14 cellular contexts compared by ENCODE assay signal in genomic region chr1:205735218-205735617, GRCh38. TPM values are rescaled to one million over a fixed set of nuclear protein-coding genes. Genes with fewer than 3 reads are reported as not detected.
DNase-seq lines count a peak whose midpoint lies in the region; ATAC-seq and TF ChIP-seq lines count a peak whose summit lies in the region.
"Had no signal": no experiment of that assay in that cellular context is flagged by ENCODE, and none has a peak within 500 bp of the region (broad histone marks: within the 10 kb centered on the region; RNA-seq: fewer than 3 reads in every experiment).

No MANE protein-coding gene starts in this region.

- no peaks in the 10 kb centered on the region for H3K9me3 Mint-ChIP-seq in activated CD4-positive, alpha-beta T cell treated with anti-CD3 and anti-CD28 coated beads for 36 hours (ENCODE audit: low read depth)
- H3K9me3 Mint-ChIP-seq in stimulated activated naive CD8-positive, alpha-beta T cell treated with anti-CD3 and anti-CD28 coated beads, Interleukin-15, amount 100 ng/mL, for 72 hours: no peaks in the 10 kb centered on the region
- H3K9me3 Mint-ChIP-seq in WTC11: no peaks in the 10 kb centered on the region
- H3K9me3 Mint-ChIP-seq: CD8-positive, alpha-beta memory T cell; H9 had no signal

- H3K9me3 ChIP-seq in osteoblast (ENCODE audit: low read depth, low read length): no peaks in the 10 kb centered on the region
- no peaks in the 10 kb centered on the region for H3K9me3 ChIP-seq in mammary epithelial cell (replicated peaks; ENCODE audit: insufficient read depth, low read length)
- H3K9me3 ChIP-seq: BE2C had no signal

- H4K20me1 ChIP-seq in osteoblast (ENCODE audit: insufficient read depth, low read length) (peaks cover 50% of the 10 kb centered on the region), mammary epithelial cell (ENCODE audit: insufficient read depth, low read length) (peaks cover 5% of the 10 kb centered on the region)

- intact Hi-C loops in activated CD4-positive, alpha-beta T cell treated with anti-CD3 and anti-CD28 coated beads for 36 hours (cut with DNase I, micrococcal nuclease): loop anchor here in 1 of 2 experiments (1.0 kb wide), 1 partner anchor 12 kb away; no protein-coding TSS in a partner anchor
- intact Hi-C loops in mammary epithelial cell (cut with micrococcal nuclease): no loop called here

- no peaks in the 10 kb centered on the region for H3K27me3 Mint-ChIP-seq in activated CD4-positive, alpha-beta T cell treated with anti-CD3 and anti-CD28 coated beads for 36 hours
- no peaks in the 10 kb centered on the region for H3K27me3 Mint-ChIP-seq in stimulated activated naive CD8-positive, alpha-beta T cell treated with anti-CD3 and anti-CD28 coated beads, Interleukin-15, amount 100 ng/mL, for 72 hours
- H3K27me3 Mint-ChIP-seq in WTC11 (ENCODE audit: low read depth): no peaks in the 10 kb centered on the region
- H3K27me3 Mint-ChIP-seq: CD8-positive, alpha-beta memory T cell had no signal

- peak overlapping the region; percentile 17 for H3K27ac Mint-ChIP-seq in activated CD4-positive, alpha-beta T cell treated with anti-CD3 and anti-CD28 coated beads for 36 hours
- no peak overlapping the region for H3K27ac Mint-ChIP-seq in stimulated activated naive CD8-positive, alpha-beta T cell treated with anti-CD3 and anti-CD28 coated beads, Interleukin-15, amount 100 ng/mL, for 72 hours
- H3K27ac Mint-ChIP-seq in WTC11: peak overlapping the region; percentile 42; the same call in 1 of the 2 replicates

- BruUV-seq in mammary epithelial cell (replicated peaks; lab: Mats Ljungman, UMichigan): no TSS peak

- H2AFZ ChIP-seq in osteoblast (ENCODE audit: low read length) (no peak overlapping the region), mammary epithelial cell (ENCODE audit: low read depth, low read length) (no peak overlapping the region)

- WGBS in mammary epithelial cell (ENCODE audit: low coverage, missing lambda C conversion rate): 76% methylated on average over 1 of the region's 1 CpG

- no peak for ATAC-seq in activated CD4-positive, alpha-beta T cell treated with anti-CD3 and anti-CD28 coated beads for 36 hours
- ATAC-seq in stimulated activated naive CD8-positive, alpha-beta T cell treated with anti-CD3 and anti-CD28 coated beads, Interleukin-15, Interleukin-2, amounts not matched to agents 100 U/mL and 50 U/mL, for 24 hours: peak; percentile 82
- no peak for ATAC-seq in stimulated activated naive CD8-positive, alpha-beta T cell treated with anti-CD3 and anti-CD28 coated beads, Interleukin-15, amount 100 ng/mL, for 72 hours
- ATAC-seq in WTC11: no peak

- no peak for TF ChIP-seq CTCF in WTC11 (IDR thresholded peaks at IDR 0.05)
- TF ChIP-seq CTCF in osteoblast (IDR thresholded peaks at IDR 0.05; ENCODE audit: extremely low read depth, low read depth, low read length): no peak
- no peak for TF ChIP-seq CTCF in mammary epithelial cell (conservative IDR thresholded peaks at IDR 0.05 in 1 of 2, IDR thresholded peaks at IDR 0.05 in 1 of 2; ENCODE audit: extremely low read depth in 1 of 2, insufficient read depth in 1 of 2, low read depth in 1 of 2, low read length in 2 of 2)

- no peak overlapping the region for H3K27ac ChIP-seq in osteoblast (ENCODE audit: low read depth, low read length)
- H3K27ac ChIP-seq in mammary epithelial cell (ENCODE audit: insufficient read depth, low read depth, low read length): no peak overlapping the region

- H3K36me3 Mint-ChIP-seq in activated CD4-positive, alpha-beta T cell treated with anti-CD3 and anti-CD28 coated beads for 36 hours (ENCODE audit: low read depth): peaks cover 32% of the 10 kb centered on the region
- peaks cover 23% of the 10 kb centered on the region for H3K36me3 Mint-ChIP-seq in WTC11

- H3K9ac ChIP-seq in mammary epithelial cell (ENCODE audit: insufficient read depth, low read length): no peak overlapping the region

- peaks cover 98% of the 10 kb centered on the region for H3K79me2 ChIP-seq in osteoblast (ENCODE audit: insufficient read depth, low read length)
- peaks cover 90% of the 10 kb centered on the region for H3K79me2 ChIP-seq in mammary epithelial cell (ENCODE audit: insufficient read depth, low read length)

- H3K4me2 ChIP-seq in osteoblast (ENCODE audit: insufficient read depth, low read length): no peak overlapping the region
- H3K4me2 ChIP-seq in mammary epithelial cell (ENCODE audit: insufficient read depth, low read depth, low read length): no peak overlapping the region

- H3K36me3 ChIP-seq in osteoblast (ENCODE audit: insufficient read depth, low read length): peaks cover 22% of the 10 kb centered on the region
- peaks cover 14% of the 10 kb centered on the region for H3K36me3 ChIP-seq in mammary epithelial cell (ENCODE audit: insufficient read depth, low read length)

- H3K4me1 ChIP-seq in osteoblast (ENCODE audit: insufficient read depth, low read length): peaks cover 15% of the 10 kb centered on the region
- H3K4me1 ChIP-seq in mammary epithelial cell (ENCODE audit: insufficient read depth, low read length): no peaks in the 10 kb centered on the region
- H3K4me1 ChIP-seq: BE2C had no signal

- dilution Hi-C loops in mammary epithelial cell (cut with HindIII; ENCODE audit: low sequenced_read_pairs): no loop called here

- no peak for DNase-seq in activated CD4-positive, alpha-beta T cell treated with anti-CD3 and anti-CD28 coated beads for 36 hours
- DNase-seq in activated CD4-positive, alpha-beta T cell treated with anti-CD3 and anti-CD28 coated beads, Interleukin-2, amount 50 U/mL, for 1 hour: no peak
- no peak for DNase-seq in stimulated activated naive CD8-positive, alpha-beta T cell treated with anti-CD3 and anti-CD28 coated beads, Interleukin-15, Interleukin-2, amounts not matched to agents 100 U/mL and 50 U/mL, for 24 hours
- DNase-seq in stimulated activated naive CD8-positive, alpha-beta T cell treated with anti-CD3 and anti-CD28 coated beads, Interleukin-15, amount 100 ng/mL, for 72 hours: no peak
- DNase-seq in WTC11 (ENCODE audit: low spot score) (no peak), osteoblast (ENCODE audit: insufficient read length, low spot score, missing footprints) (peak; percentile 27), mammary epithelial cell (no peak), T1000 (lab: John Stamatoyannopoulos, UW) (no peak)
- DNase-seq: BE2C; CD8-positive, alpha-beta memory T cell; H9; KBM-7; NCI-H1105; NCI-H2081 treated with DMSO at 0.1 percent for 48 hours had no signal

- CTCF ChIA-PET in activated CD4-positive, alpha-beta T cell treated with anti-CD3 and anti-CD28 coated beads for 36 hours (lab: Charles Lee): interaction anchor here (1.6 to 1.7 kb wide), 2 partner anchors 10 to 12 kb away, joined by 4 to 6 read pairs; no protein-coding TSS in a partner anchor
- CTCF ChIA-PET in WTC11 (lab: Charles Lee) (interaction anchor here (1.2 kb wide), 1 partner anchor 242 kb away, joined by 3 read pairs; no protein-coding TSS in a partner anchor), mammary epithelial cell (lab: Charles Lee; ENCODE audit: low non-redundant PET) (no interaction called here)

- POLR2A ChIA-PET in activated CD4-positive, alpha-beta T cell treated with anti-CD3 and anti-CD28 coated beads for 36 hours (lab: Charles Lee): no interaction called here
- POLR2A ChIA-PET in WTC11 (lab: Charles Lee): no interaction called here

- no peak overlapping the region for H3K4me3 Mint-ChIP-seq in activated CD4-positive, alpha-beta T cell treated with anti-CD3 and anti-CD28 coated beads for 36 hours
- no peak overlapping the region for H3K4me3 Mint-ChIP-seq in stimulated activated naive CD8-positive, alpha-beta T cell treated with anti-CD3 and anti-CD28 coated beads, Interleukin-15, amount 100 ng/mL, for 72 hours
- no peak overlapping the region for H3K4me3 Mint-ChIP-seq in WTC11
- H3K4me3 Mint-ChIP-seq: CD8-positive, alpha-beta memory T cell; H9 had no signal

- peaks cover 47% of the 10 kb centered on the region for H3K4me1 Mint-ChIP-seq in activated CD4-positive, alpha-beta T cell treated with anti-CD3 and anti-CD28 coated beads for 36 hours
- peaks cover 69% of the 10 kb centered on the region for H3K4me1 Mint-ChIP-seq in stimulated activated naive CD8-positive, alpha-beta T cell treated with anti-CD3 and anti-CD28 coated beads, Interleukin-15, amount 100 ng/mL, for 72 hours
- H3K4me1 Mint-ChIP-seq in WTC11: peaks cover 17% of the 10 kb centered on the region

- H3K4me3 ChIP-seq in osteoblast (ENCODE audit: insufficient read depth, low read length) (no peak overlapping the region), mammary epithelial cell (replicated peaks in 1 of 3; ENCODE audit: insufficient read depth in 1 of 3, low read depth in 2 of 3, low read length in 3 of 3) (no peak overlapping the region)

- in situ Hi-C loops in mammary epithelial cell (cut with MboI; ENCODE audit: low sequenced_read_pairs in 2 of 2): no loop called here

- H3K27me3 ChIP-seq in osteoblast (ENCODE audit: insufficient read depth, low read length) (no peaks in the 10 kb centered on the region), mammary epithelial cell (ENCODE audit: insufficient read depth, low read length) (no peaks in the 10 kb centered on the region)
- H3K27me3 ChIP-seq: BE2C had no signal

TF ChIP-seq in WTC11, 78 proteins besides CTCF, POLR2A, EP300 and RAD21 (continues in another document):
- TF ChIP-seq FOXK1 (CRISPR knock-in tag; IDR thresholded peaks at IDR 0.05) (no peak), HMGA2 (CRISPR knock-in tag; IDR thresholded peaks at IDR 0.05) (no peak)

RNA-seq across cellular contexts. Expression of gene NUCKS1, which starts 14.8 kb away (rescaled TPM):
- total RNA-seq in activated CD4-positive, alpha-beta T cell treated with anti-CD3 and anti-CD28 coated beads for 36 hours: 100 to 1,000 TPM; 189 to 260 TPM
- total RNA-seq in WTC11 (2021) (401 to 414 TPM (median 403 TPM) in 3 replicates), osteoblast (132 and 140 TPM in 2 replicates), mammary epithelial cell (100 to 1,000 TPM in 1 of 2 donors, 10 to 100 TPM in 1; 94.5 to 160 TPM)
- 46.3 TPM for polyA plus RNA-seq in mammary epithelial cell
- 93.5 TPM for polyA minus RNA-seq in mammary epithelial cell

RNA-seq across cellular contexts. Expression of gene RAB29, which starts 40.1 kb away (rescaled TPM):
- 10 to 100 TPM; 29.3 to 29.4 TPM for total RNA-seq in activated CD4-positive, alpha-beta T cell treated with anti-CD3 and anti-CD28 coated beads for 36 hours
- total RNA-seq in WTC11 (2021) (10.7 to 11.2 TPM (median 11.0 TPM) in 3 replicates), osteoblast (37.6 and 43.3 TPM in 2 replicates), mammary epithelial cell (10 to 100 TPM; 38.4 to 41.2 TPM)
- 34.9 TPM for polyA plus RNA-seq in mammary epithelial cell
- 71.2 TPM for polyA minus RNA-seq in mammary epithelial cell

RNA-seq across cellular contexts. Expression of gene SLC45A3, which starts 54.9 kb away (rescaled TPM):
- under 1 TPM; 0.32 to 0.53 TPM for total RNA-seq in activated CD4-positive, alpha-beta T cell treated with anti-CD3 and anti-CD28 coated beads for 36 hours
- 14.8 to 15.2 TPM (median 15.0 TPM) in 3 replicates for total RNA-seq in WTC11 (2021)
- 1.1 and 1.5 TPM in 2 replicates for total RNA-seq in osteoblast
- 1 to 10 TPM; 3.2 to 4.3 TPM for total RNA-seq in mammary epithelial cell
- 3.3 TPM for polyA plus RNA-seq in mammary epithelial cell
- 2.4 TPM for polyA minus RNA-seq in mammary epithelial cell
- polyA plus RNA-seq: CD8-positive, alpha-beta memory T cell had no signal

Comparison
In these comparisons a context has a peak if more than half of its experiments do, and no peak if none do; other contexts are left out.
1. H3K27ac Mint-ChIP-seq: peak in activated CD4-positive, alpha-beta T cell treated with anti-CD3 and anti-CD28 coated beads for 36 hours (single experiment) and WTC11 (single experiment); none in stimulated activated naive CD8-positive, alpha-beta T cell treated with anti-CD3 and anti-CD28 coated beads, Interleukin-15, amount 100 ng/mL, for 72 hours (0 of 2).